ENCODE assay signal across 11 cellular contexts in genomic region chr1:54107131-54107530, GRCh38. TPM values are rescaled to one million over a fixed set of nuclear protein-coding genes. Genes with fewer than 3 reads are reported as not detected.
A peak's percentile ranks its signal among the peaks of the same experiment; 100 is the strongest.
DNase-seq lines count a peak whose midpoint lies in the region; ATAC-seq and TF ChIP-seq lines count a peak whose summit lies in the region.
"Had no signal": no experiment of that assay in that cellular context is flagged by ENCODE, and none has a peak within 500 bp of the region (broad histone marks: within the 10 kb centered on the region; RNA-seq: fewer than 3 reads in every experiment).

No MANE protein-coding gene starts in this region.

- H3K4me3 Mint-ChIP-seq in activated CD8-positive, alpha-beta memory T cell treated with anti-CD3 and anti-CD28 coated beads, Interleukin-2, amount 10 ng/mL, durations not matched to agents 7 days and 5 days = no peak overlapping the region
- H3K4me3 Mint-ChIP-seq in progenitor cell of endocrine pancreas (ENCODE audit: low read depth) = no peak overlapping the region
- H3K4me3 Mint-ChIP-seq: activated CD8-positive, alpha-beta T cell treated with anti-CD3 and anti-CD28 coated beads for 36 hours; T-helper 1 cell treated with Interleukin-12 subunit alpha and Interleukin-12 subunit beta and Interleukin-4 antibody, amounts not matched to agents 30 μg/mL and 1 μg/mL, for 36 hours had no signal

- DNase-seq in activated CD8-positive, alpha-beta memory T cell treated with anti-CD3 and anti-CD28 coated beads for 24 hours = peak; percentile 33
- DNase-seq in activated CD8-positive, alpha-beta memory T cell treated with anti-CD3 and anti-CD28 coated beads, Interleukin-2, amount 10 ng/mL, durations not matched to agents 7 days and 5 days = no peak
- DNase-seq in OCI-LY7 (ENCODE audit: low spot score) (peak; percentile 14), fibroblast of lung (ENCODE audit: low read depth in 2 of 2) (peak; percentile 11 to 25), progenitor cell of endocrine pancreas (ENCODE audit: low spot score, unreplicated experiment) (no peak), thyroid gland (no peak), esophagus muscularis mucosa (ENCODE audit: extremely low spot score) (no peak)
- DNase-seq in stimulated activated CD4-positive, alpha-beta T cell treated with anti-CD3 and anti-CD28 coated beads, Interleukin-2, amount 100 ng/mL, for 24 hours = no peak
- DNase-seq: activated CD8-positive, alpha-beta T cell treated with anti-CD3 and anti-CD28 coated beads for 36 hours; AML-193 had no signal

- H3K27me3 ChIP-seq in fibroblast of lung (ENCODE audit: control insufficient read depth, insufficient read depth, low read length) (no peaks in the 10 kb centered on the region), thyroid gland (no peaks in the 10 kb centered on the region), esophagus muscularis mucosa (no peaks in the 10 kb centered on the region)

- H3K9me3 ChIP-seq in OCI-LY7 (ENCODE audit: low read length) = no peaks in the 10 kb centered on the region
- no peaks in the 10 kb centered on the region for H3K9me3 ChIP-seq in fibroblast of lung (ENCODE audit: control insufficient read depth, insufficient read depth, low read depth, low read length)
- H3K9me3 ChIP-seq in thyroid gland = no peaks in the 10 kb centered on the region
- H3K9me3 ChIP-seq in esophagus muscularis mucosa = no peaks in the 10 kb centered on the region

- H3K9me3 Mint-ChIP-seq in activated CD8-positive, alpha-beta memory T cell treated with anti-CD3 and anti-CD28 coated beads, Interleukin-2, amount 10 ng/mL, durations not matched to agents 7 days and 5 days (ENCODE audit: low read depth) = no peaks in the 10 kb centered on the region
- no peaks in the 10 kb centered on the region for H3K9me3 Mint-ChIP-seq in progenitor cell of endocrine pancreas (ENCODE audit: low read depth)
- H3K9me3 Mint-ChIP-seq: activated CD8-positive, alpha-beta T cell treated with anti-CD3 and anti-CD28 coated beads for 36 hours had no signal

- peak; percentile 51; the same call in 1 of the 2 replicates for TF ChIP-seq CTCF in OCI-LY7 (conservative IDR thresholded peaks at IDR 0.05; ENCODE audit: low read length)
- peak in 1 of 2 donors; percentile 25 for TF ChIP-seq CTCF in fibroblast of lung (conservative IDR thresholded peaks at IDR 0.05 in 1 of 2, IDR thresholded peaks at IDR 0.05 in 1 of 2; ENCODE audit: low read depth in 1 of 2, low read length in 2 of 2)
- peak; percentile 13 for TF ChIP-seq CTCF in progenitor cell of endocrine pancreas (IDR thresholded peaks at IDR 0.05; ENCODE audit: unreplicated experiment)
- TF ChIP-seq CTCF in thyroid gland (IDR thresholded peaks at IDR 0.05) = no peak
- TF ChIP-seq CTCF in esophagus muscularis mucosa (IDR thresholded peaks at IDR 0.05) = peak in 1 of 3 experiments; percentile 2

- 78 to 86% methylated on average over 2 of the region's 2 CpGs for WGBS in thyroid gland, 2 donors
- 60% methylated on average over 2 of the region's 2 CpGs for WGBS in esophagus muscularis mucosa

- POLR2A ChIA-PET in OCI-LY7 (lab: Charles Lee) = no interaction called here

- ATAC-seq in activated CD8-positive, alpha-beta memory T cell treated with anti-CD3 and anti-CD28 coated beads, Interleukin-2, amount 10 ng/mL, durations not matched to agents 7 days and 5 days = no peak
- ATAC-seq: activated CD8-positive, alpha-beta T cell treated with anti-CD3 and anti-CD28 coated beads for 36 hours had no signal

- no TSS peak for BruUV-seq in OCI-LY7 (replicated peaks; lab: Mats Ljungman, UMichigan)

- no peaks in the 10 kb centered on the region for H3K9me2 ChIP-seq in OCI-LY7 (ENCODE audit: insufficient read depth, low read length)

- H3K79me2 ChIP-seq in OCI-LY7 (ENCODE audit: insufficient read depth, low read depth, low read length) = no peaks in the 10 kb centered on the region
- no peaks in the 10 kb centered on the region for H3K79me2 ChIP-seq in fibroblast of lung (ENCODE audit: control insufficient read depth, insufficient read depth, low read length)

- intact Hi-C loops in OCI-LY7 (cut with micrococcal nuclease; ENCODE audit: unreplicated experiment) = no loop called here
- intact Hi-C loops in thyroid gland (cut with DNase I) = no loop called here
- intact Hi-C loops in esophagus muscularis mucosa (cut with DNase I) = no loop called here

- H3K36me3 ChIP-seq in OCI-LY7 (ENCODE audit: insufficient read depth, low read length) (no peaks in the 10 kb centered on the region), fibroblast of lung (ENCODE audit: control insufficient read depth, insufficient read depth, low read length) (no peaks in the 10 kb centered on the region), thyroid gland (no peaks in the 10 kb centered on the region), esophagus muscularis mucosa (peaks cover 0 to 6% (median under 1%) of the 10 kb centered on the region in 4 donors)

- no peaks in the 10 kb centered on the region for H3K27me3 Mint-ChIP-seq in activated CD8-positive, alpha-beta memory T cell treated with anti-CD3 and anti-CD28 coated beads, Interleukin-2, amount 10 ng/mL, durations not matched to agents 7 days and 5 days
- no peaks in the 10 kb centered on the region for H3K27me3 Mint-ChIP-seq in progenitor cell of endocrine pancreas
- H3K27me3 Mint-ChIP-seq: activated CD8-positive, alpha-beta T cell treated with anti-CD3 and anti-CD28 coated beads for 36 hours had no signal

- CTCF ChIA-PET in activated CD8-positive, alpha-beta memory T cell treated with anti-CD3 and anti-CD28 coated beads, Interleukin-2, amount 10 ng/mL, durations not matched to agents 7 days and 5 days (lab: Charles Lee) = interaction anchor here (1.1 kb wide), 1 partner anchor 14 kb away, joined by 5 read pairs; no protein-coding TSS in a partner anchor
- CTCF ChIA-PET in OCI-LY7 (lab: Charles Lee; ENCODE audit: unreplicated experiment) = no interaction called here

- no peak for TF ChIP-seq EP300 in esophagus muscularis mucosa (IDR thresholded peaks at IDR 0.05)

- H3K27ac Mint-ChIP-seq in activated CD8-positive, alpha-beta memory T cell treated with anti-CD3 and anti-CD28 coated beads, Interleukin-2, amount 10 ng/mL, durations not matched to agents 7 days and 5 days = no peak overlapping the region
- no peak overlapping the region for H3K27ac Mint-ChIP-seq in progenitor cell of endocrine pancreas
- H3K27ac Mint-ChIP-seq: activated CD8-positive, alpha-beta T cell treated with anti-CD3 and anti-CD28 coated beads for 36 hours; T-helper 1 cell treated with Interleukin-12 subunit alpha and Interleukin-12 subunit beta and Interleukin-4 antibody, amounts not matched to agents 30 μg/mL and 1 μg/mL, for 36 hours had no signal

- H3K27ac ChIP-seq in OCI-LY7 (ENCODE audit: low read depth, low read length, poor library complexity, severe bottlenecking) (no peak overlapping the region), fibroblast of lung (ENCODE audit: insufficient read depth, low read length) (no peak overlapping the region), thyroid gland (no peak overlapping the region), esophagus muscularis mucosa (replicated peaks in 1 of 4) (no peak overlapping the region)

- H3K4me3 ChIP-seq in OCI-LY7 (ENCODE audit: low read depth, low read length, poor library complexity, severe bottlenecking) (no peak overlapping the region), fibroblast of lung (replicated peaks in 1 of 4; ENCODE audit: control extremely low read depth in 1 of 4, insufficient read depth in 1 of 4, low read depth in 3 of 4, low read length in 4 of 4) (no peak overlapping the region), thyroid gland (replicated peaks in 1 of 3) (no peak overlapping the region), esophagus muscularis mucosa (no peak overlapping the region)

- H3K36me3 Mint-ChIP-seq in activated CD8-positive, alpha-beta memory T cell treated with anti-CD3 and anti-CD28 coated beads, Interleukin-2, amount 10 ng/mL, durations not matched to agents 7 days and 5 days = peaks cover 10% of the 10 kb centered on the region
- peaks cover 2% of the 10 kb centered on the region for H3K36me3 Mint-ChIP-seq in progenitor cell of endocrine pancreas (ENCODE audit: insufficient read depth)

- no peak overlapping the region for H2AFZ ChIP-seq in OCI-LY7 (ENCODE audit: low read length)
- no peak overlapping the region for H2AFZ ChIP-seq in fibroblast of lung (ENCODE audit: low read length)

- H3K9ac ChIP-seq in fibroblast of lung (ENCODE audit: insufficient read depth, low read length) = no peak overlapping the region

- H3K4me1 Mint-ChIP-seq in activated CD8-positive, alpha-beta memory T cell treated with anti-CD3 and anti-CD28 coated beads, Interleukin-2, amount 10 ng/mL, durations not matched to agents 7 days and 5 days = no peaks in the 10 kb centered on the region
- H3K4me1 Mint-ChIP-seq in progenitor cell of endocrine pancreas (ENCODE audit: low read depth) = no peaks in the 10 kb centered on the region

- TF ChIP-seq POLR2A in thyroid gland (IDR thresholded peaks at IDR 0.05) (no peak), esophagus muscularis mucosa (IDR thresholded peaks at IDR 0.05; ENCODE audit: low read depth) (no peak)

- no peaks in the 10 kb centered on the region for H4K20me1 ChIP-seq in OCI-LY7 (ENCODE audit: insufficient read depth, low read length)
- H4K20me1 ChIP-seq in fibroblast of lung (ENCODE audit: control insufficient read depth, extremely low read depth, insufficient read depth, low read length) = no peaks in the 10 kb centered on the region

- no peaks in the 10 kb centered on the region for H3K4me1 ChIP-seq in OCI-LY7 (ENCODE audit: insufficient read depth, low read length, poor library complexity, severe bottlenecking)
- no peaks in the 10 kb centered on the region for H3K4me1 ChIP-seq in fibroblast of lung (ENCODE audit: control insufficient read depth, extremely low read depth, insufficient read depth, low read length)
- no peaks in the 10 kb centered on the region for H3K4me1 ChIP-seq in thyroid gland
- H3K4me1 ChIP-seq in esophagus muscularis mucosa = no peaks in the 10 kb centered on the region

- H3K4me2 ChIP-seq in OCI-LY7 (ENCODE audit: low read length) (no peak overlapping the region), fibroblast of lung (ENCODE audit: extremely low read depth, insufficient read depth, low read length) (no peak overlapping the region)

RNA-seq across cellular contexts. Expression of gene CDCP2, which starts 45.7 kb away (rescaled TPM):
- under 1 TPM in 1 of 2 experiments, not detected in 1; 0.09 TPM for total RNA-seq in activated CD8-positive, alpha-beta memory T cell treated with anti-CD3 and anti-CD28 coated beads, Interleukin-2, amount 10 ng/mL, durations not matched to agents 7 days and 5 days
- total RNA-seq in OCI-LY7 (2014; rRNA removed; shearing (Covaris generic)) = 0.09 TPM in 1 of 2 replicates, not detected in the other
- total RNA-seq in OCI-LY7 (2022) (0.26 TPM in 1 of 2 replicates, not detected in the other), fibroblast of lung (not detected in 2 replicates), progenitor cell of endocrine pancreas (not detected in 2 replicates), thyroid gland (under 1 TPM in 1 of 4 donors, not detected in 3; 0.45 TPM), esophagus muscularis mucosa (under 1 TPM in 3 of 4 donors, not detected in 1; 0.26 to 0.40 (median 0.33) TPM)
- polyA plus RNA-seq in fibroblast of lung = not detected in 2 replicates
- polyA plus RNA-seq in fibroblast of lung (2012) = not detected in 2 replicates
- polyA minus RNA-seq in fibroblast of lung (ENCODE audit: low replicate concordance) = not detected in 2 replicates

RNA-seq across cellular contexts. Expression of gene TCEANC2, which starts 53.7 kb away (rescaled TPM):
- total RNA-seq in activated CD8-positive, alpha-beta memory T cell treated with anti-CD3 and anti-CD28 coated beads, Interleukin-2, amount 10 ng/mL, durations not matched to agents 7 days and 5 days = 10 to 100 TPM; 11.8 to 13.1 TPM
- total RNA-seq in OCI-LY7 (2014; rRNA removed; shearing (Covaris generic)) = 4.9 and 5.1 TPM in 2 replicates
- total RNA-seq in OCI-LY7 (2022) (9.5 and 10.4 TPM in 2 replicates), fibroblast of lung (3.6 and 4.0 TPM in 2 replicates), progenitor cell of endocrine pancreas (6.5 and 6.7 TPM in 2 replicates), thyroid gland (1 to 10 TPM; 4.3 to 5.8 (median 4.4) TPM), esophagus muscularis mucosa (1 to 10 TPM; 4.8 to 8.6 (median 7.1) TPM)
- 3.0 and 3.6 TPM in 2 replicates for polyA plus RNA-seq in fibroblast of lung
- 2.0 and 2.2 TPM in 2 replicates for polyA plus RNA-seq in fibroblast of lung (2012)
- 3.8 and 6.0 TPM in 2 replicates for polyA minus RNA-seq in fibroblast of lung (ENCODE audit: low replicate concordance)

RNA-seq across cellular contexts. Expression of gene TMEM59, which starts 54.1 kb away (rescaled TPM):
- total RNA-seq in activated CD8-positive, alpha-beta memory T cell treated with anti-CD3 and anti-CD28 coated beads, Interleukin-2, amount 10 ng/mL, durations not matched to agents 7 days and 5 days = 100 to 1,000 TPM; 165 to 171 TPM
- total RNA-seq in OCI-LY7 (2014; rRNA removed; shearing (Covaris generic)) = 74.5 and 76.7 TPM in 2 replicates
- total RNA-seq in OCI-LY7 (2022) = 94.5 and 95.4 TPM in 2 replicates
- total RNA-seq in fibroblast of lung = 217 and 431 TPM in 2 replicates
- 337 and 480 TPM in 2 replicates for polyA plus RNA-seq in fibroblast of lung
- polyA plus RNA-seq in fibroblast of lung (2012) = 263 and 354 TPM in 2 replicates
- polyA minus RNA-seq in fibroblast of lung (ENCODE audit: low replicate concordance) = 52.5 and 62.5 TPM in 2 replicates
- total RNA-seq in progenitor cell of endocrine pancreas = 196 and 205 TPM in 2 replicates
- total RNA-seq in thyroid gland = 100 to 1,000 TPM; 337 to 492 (median 444) TPM
- total RNA-seq in esophagus muscularis mucosa = 100 to 1,000 TPM; 238 to 334 (median 288) TPM

Comparison
In these comparisons a context has a peak if more than half of its experiments do, and no peak if none do; other contexts are left out.
1. DNase-seq: peak in activated CD8-positive, alpha-beta memory T cell treated with anti-CD3 and anti-CD28 coated beads for 24 hours (single experiment), OCI-LY7 (single experiment) and fibroblast of lung (2 of 2); none in activated CD8-positive, alpha-beta memory T cell treated with anti-CD3 and anti-CD28 coated beads, Interleukin-2, amount 10 ng/mL, durations not matched to agents 7 days and 5 days (single experiment), progenitor cell of endocrine pancreas (single experiment), stimulated activated CD4-positive, alpha-beta T cell treated with anti-CD3 and anti-CD28 coated beads, Interleukin-2, amount 100 ng/mL, for 24 hours (0 of 2), thyroid gland (0 of 2) and esophagus muscularis mucosa (single experiment).
2. CTCF ChIP-seq: peak in OCI-LY7 (single experiment) and progenitor cell of endocrine pancreas (single experiment); none in thyroid gland (0 of 6).